Comparison of ENCODE assay signal across 8 cellular contexts in the genomic region with DNA sequence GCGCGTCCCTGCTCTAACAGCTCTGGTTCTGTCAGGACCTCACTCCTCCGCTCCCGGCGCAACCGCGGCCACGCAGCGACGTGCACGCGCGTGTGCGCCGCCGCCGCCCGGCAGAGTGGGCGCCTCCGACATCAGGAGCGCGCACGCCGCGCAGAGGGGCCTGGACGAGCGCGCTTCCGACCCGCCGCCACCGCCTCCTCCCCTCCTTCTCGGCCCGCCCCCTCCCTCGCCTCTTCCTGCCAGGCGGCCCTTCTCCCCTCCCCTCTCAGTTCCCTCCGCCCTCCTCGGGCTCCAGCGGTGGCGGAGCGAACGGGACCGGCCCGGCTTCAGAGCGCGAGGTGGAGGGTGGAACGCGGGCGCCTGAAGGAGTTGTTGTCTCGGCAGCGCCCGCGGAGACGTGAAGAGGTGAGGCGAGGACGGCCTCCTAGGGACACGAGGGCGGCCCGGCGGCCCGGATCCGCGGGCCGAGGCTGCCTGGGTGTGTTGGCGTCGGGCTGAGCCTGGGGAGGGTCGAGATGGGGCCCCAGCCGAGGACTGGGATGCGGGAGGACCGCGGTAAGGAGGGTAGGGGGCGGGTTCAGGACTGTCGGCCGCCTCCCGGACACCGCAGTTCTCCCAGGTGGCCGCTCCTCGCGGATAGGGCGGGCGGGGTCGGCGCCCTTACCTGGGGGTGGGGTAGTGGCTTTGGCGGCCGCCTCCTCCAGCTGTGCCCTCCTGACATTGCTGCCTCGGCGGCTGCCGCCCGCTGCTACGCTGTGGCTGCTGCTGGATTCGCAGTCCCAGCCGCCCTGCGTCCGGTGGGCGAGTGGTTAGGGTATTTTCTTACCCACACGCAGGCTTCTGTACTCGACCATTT. TPM values are rescaled to one million over a fixed set of nuclear protein-coding genes. Genes with fewer than 3 reads are reported as not detected.
A peak's percentile ranks its signal among the peaks of the same experiment; 100 is the strongest.
DNase-seq lines count a peak whose midpoint lies in the region; ATAC-seq and TF ChIP-seq lines count a peak whose summit lies in the region.

A gene (plus strand): TSS at position 268 of the 856 bp plus-strand sequence.

- no peaks in the 10 kb centered on the region for H3K27me3 Mint-ChIP-seq in dendritic cell treated with granulocyte-macrophage colony-stimulating factor and Interleukin-4, amounts not matched to agents 40 ng/mL and 50 ng/mL, for 4 days

- no peaks in the 10 kb centered on the region for H3K27me3 ChIP-seq in left lung

- H3K4me3 ChIP-seq in left lung, result peak within 1 kb of the TSS; percentile 71 to 86

- ATAC-seq in GM19395 (IDR thresholded peaks at IDR 0.05; ENCODE audit: unreplicated experiment), result peak; percentile 70
- peak; percentile 30 for ATAC-seq in HG03558 (IDR thresholded peaks at IDR 0.05; ENCODE audit: extremely low read depth, unreplicated experiment)
- peak; percentile 97 for ATAC-seq in left lung

- no peaks in the 10 kb centered on the region for H3K9me3 Mint-ChIP-seq in dendritic cell treated with granulocyte-macrophage colony-stimulating factor and Interleukin-4, amounts not matched to agents 40 ng/mL and 50 ng/mL, for 4 days

- H3K4me1 ChIP-seq in left lung, result peaks cover 0 to 25% of the 10 kb centered on the region in 2 donors

- no peaks in the 10 kb centered on the region for H3K36me3 ChIP-seq in left lung

- peaks cover 12% of the 10 kb centered on the region for H3K36me3 Mint-ChIP-seq in dendritic cell treated with granulocyte-macrophage colony-stimulating factor and Interleukin-4, amounts not matched to agents 40 ng/mL and 50 ng/mL, for 4 days (ENCODE audit: low read depth)

- peak; percentile 43 to 95 (median 89) for DNase-seq in C1 segment of cervical spinal cord (lab: John Stamatoyannopoulos, UW)
- peak; percentile 82 for DNase-seq in NCI-H748 treated with DMSO at 0.1 percent for 48 hours (lab: John Stamatoyannopoulos, UW)
- peak; percentile 94 to 96 for DNase-seq in activated CD4-positive, alpha-beta T cell treated with anti-CD3 and anti-CD28 coated beads, Interleukin-2, amount 50 U/mL, for 4 hours
- peak; percentile 95 to 99 for DNase-seq in left lung
- DNase-seq in stimulated activated CD4-positive, alpha-beta T cell treated with anti-CD3 and anti-CD28 coated beads, Interleukin-2, amount 100 ng/mL, for 4 hours (ENCODE audit: low read depth), result peak; percentile 93

- H3K27ac Mint-ChIP-seq in dendritic cell treated with granulocyte-macrophage colony-stimulating factor and Interleukin-4, amounts not matched to agents 40 ng/mL and 50 ng/mL, for 4 days, result peak within 1 kb of the TSS; percentile 90

- TF ChIP-seq CTCF in left lung (IDR thresholded peaks at IDR 0.05), result no peak

- intact Hi-C loops in dendritic cell treated with granulocyte-macrophage colony-stimulating factor and Interleukin-4, amounts not matched to agents 40 ng/mL and 50 ng/mL, for 4 days (cut with micrococcal nuclease), result loop anchor here (2.0 to 5.0 kb wide), 2 partner anchors 137 to 291 kb away; a partner anchor contains a TSS
- intact Hi-C loops in left lung (cut with DNase I), result no loop called here

- peak within 1 kb of the TSS; percentile 84 to 86 for H3K27ac ChIP-seq in left lung

- H3K9me3 ChIP-seq in left lung, result no peaks in the 10 kb centered on the region

- H3K4me3 Mint-ChIP-seq in dendritic cell treated with granulocyte-macrophage colony-stimulating factor and Interleukin-4, amounts not matched to agents 40 ng/mL and 50 ng/mL, for 4 days, result peak within 1 kb of the TSS; percentile 96

- H3K4me1 Mint-ChIP-seq in dendritic cell treated with granulocyte-macrophage colony-stimulating factor and Interleukin-4, amounts not matched to agents 40 ng/mL and 50 ng/mL, for 4 days (ENCODE audit: low read depth), result peaks cover 39% of the 10 kb centered on the region

RNA-seq across cellular contexts. Expression of the gene that starts here (rescaled TPM):
- 10 to 100 TPM; 53.0 to 67.3 TPM for total RNA-seq in left lung

Comparison
In these comparisons a context has a peak if more than half of its experiments do, and no peak if none do; other contexts are left out.
1. Peak in every context shown above with its lines: DNase-seq, ATAC-seq, H3K4me3 ChIP-seq and H3K27ac ChIP-seq.
2. ATAC-seq: peak in every context shown above with its lines; median percentile 97 in left lung; 70 in GM19395; 30 in HG03558.